In the genomic region with DNA sequence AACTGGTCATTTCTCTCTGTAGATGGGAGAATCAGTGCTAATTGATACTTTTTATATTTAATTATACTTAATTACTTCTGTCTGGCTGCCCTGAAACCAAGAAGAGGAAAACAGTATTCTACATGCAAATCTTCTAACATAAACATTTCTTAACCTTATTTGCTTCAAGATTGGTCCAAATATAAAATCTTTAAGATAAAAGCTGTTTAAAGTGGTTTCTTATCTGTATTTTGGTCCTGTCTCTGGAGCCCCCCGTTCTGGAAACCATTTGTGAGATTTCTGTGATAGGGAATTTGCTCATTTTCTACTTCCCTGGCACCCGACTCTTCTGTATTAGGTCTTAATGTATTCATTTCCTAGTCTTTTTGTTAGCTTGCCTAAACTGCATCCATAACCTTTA, we compare ENCODE assay signal across 31 cellular contexts.
"Had no signal": no experiment of that assay in that cellular context is flagged by ENCODE, and none has a peak within 500 bp of the region (broad histone marks: within the 10 kb centered on the region; RNA-seq: fewer than 3 reads in every experiment).

No MANE protein-coding gene starts in this region.

- H3K9me3 ChIP-seq: adrenal gland, ascending aorta, body of pancreas, breast epithelium had no signal

- ATAC-seq: activated naive CD4-positive, alpha-beta T cell treated with anti-CD3 and anti-CD28 coated beads, Interleukin-2, amount 50 U/mL, for 72 hours; activated naive CD8-positive, alpha-beta T cell treated with anti-CD3 and anti-CD28 coated beads, Interleukin-2, amount 50 U/mL, for 24 hours; activated T-cell treated with anti-CD3 and anti-CD28 coated beads, Interleukin-2, amount 50 U/mL, for 4 hours; activated T-cell treated with anti-CD3 and anti-CD28 coated beads, Interleukin-2, amount 50 U/mL, for 72 hours; activated T-helper 17 cell treated with anti-CD3 and anti-CD28 coated beads, Interleukin-2, amount 50 U/mL, for 72 hours; body of pancreas had no signal

- H3K27me3 ChIP-seq: adrenal gland, ascending aorta, body of pancreas, brain microvascular endothelial cell, breast epithelium, cardiac muscle cell had no signal

- H3K36me3 ChIP-seq: adrenal gland, ascending aorta, brain microvascular endothelial cell, breast epithelium, cardiac muscle cell had no signal

- DNase-seq: activated effector memory CD4-positive, alpha-beta T cell treated with anti-CD3 and anti-CD28 coated beads, Interleukin-2, amount 50 U/mL, for 16 hours; activated effector memory CD4-positive, alpha-beta T cell treated with Interleukin-2 at 50 U/mL for 16 hours; activated gamma-delta T cell; activated gamma-delta T cell treated with Interleukin-2 at 50 U/mL for 16 hours; activated naive CD4-positive, alpha-beta T cell; activated naive CD4-positive, alpha-beta T cell treated with anti-CD3 and anti-CD28 coated beads for 36 hours; activated naive CD4-positive, alpha-beta T cell treated with anti-CD3 and anti-CD28 coated beads, Interleukin-2, amount 10 ng/mL, durations not matched to agents 7 days and 5 days; activated naive CD4-positive, alpha-beta T cell treated with anti-CD3 and anti-CD28 coated beads, Interleukin-2, amount 50 U/mL, for 16 hours; activated naive CD4-positive, alpha-beta T cell treated with Interleukin-2 at 50 U/mL for 16 hours; activated naive CD8-positive, alpha-beta T cell treated with anti-CD3 and anti-CD28 coated beads for 36 hours; activated naive CD8-positive, alpha-beta T cell treated with anti-CD3 and anti-CD28 coated beads, Interleukin-2, amount 10 ng/mL, durations not matched to agents 7 days and 5 days; activated naive CD8-positive, alpha-beta T cell treated with anti-CD3 and anti-CD28 coated beads, Interleukin-2, amount 50 U/mL, for 24 hours; activated T-cell treated with anti-CD3 and anti-CD28 coated beads, Interleukin-2, amount 50 U/mL, for 24 hours; activated T-cell treated with anti-CD3 and anti-CD28 coated beads, Interleukin-2, amount 50 U/mL, for 4 hours; activated T-cell treated with anti-CD3 and anti-CD28 coated beads, Interleukin-2, amount 50 U/mL, for 48 hours; activated T-cell treated with anti-CD3 and anti-CD28 coated beads, Interleukin-2, amount 50 U/mL, for 72 hours; adrenal gland; amniotic stem cell; amygdala; anterior cingulate cortex; aorta; body of pancreas; brain microvascular endothelial cell; caudate nucleus; central memory CD4-positive, alpha-beta T cell; cerebellar nuclear complex had no signal

- H3K4me1 ChIP-seq: adrenal gland, ascending aorta, body of pancreas, breast epithelium had no signal

- H3K27ac ChIP-seq: adrenal gland, ascending aorta, body of pancreas, brain microvascular endothelial cell, breast epithelium, cardiac muscle cell had no signal

- H3K4me3 ChIP-seq: adrenal gland, ascending aorta, body of pancreas, breast epithelium, cardiac muscle cell had no signal
